In genomic region chr1:230047114-230047865, GRCh38 we compare ENCODE assay signal across 20 cellular contexts. TPM values are rescaled to one million over a fixed set of nuclear protein-coding genes. Genes with fewer than 3 reads are reported as not detected.
DNase-seq lines count a peak whose midpoint lies in the region; ATAC-seq, FAIRE-seq and TF ChIP-seq lines count a peak whose summit lies in the region.
"Had no signal": no experiment of that assay in that cellular context is flagged by ENCODE, and none has a peak within 500 bp of the region (broad histone marks: within the 10 kb centered on the region; RNA-seq: fewer than 3 reads in every experiment).

No MANE protein-coding gene starts in this region.

- no peaks in the 10 kb centered on the region for H3K9me2 ChIP-seq in SK-N-SH

- no TSS peak for BruUV-seq in A673 (replicated peaks; lab: Mats Ljungman, UMichigan)

- TF ChIP-seq EP300 in SK-N-SH (IDR thresholded peaks at IDR 0.05; ENCODE audit: borderline replicate concordance in 1 of 2, low read depth in 1 of 2, low read length in 1 of 2): no peak

- H3K4me3 ChIP-seq in A673 (ENCODE audit: low read depth, low read length, poor library complexity, severe bottlenecking) (no peak overlapping the region), astrocyte (ENCODE audit: insufficient read depth, low read depth, low read length) (no peak overlapping the region), SK-N-SH (ENCODE audit: low read depth in 2 of 2, low read length in 1 of 2) (no peak overlapping the region)
- H3K4me3 ChIP-seq: adrenal gland had no signal

- no peaks in the 10 kb centered on the region for H3K9me3 ChIP-seq in A673 (ENCODE audit: low read depth, low read length, poor library complexity, severe bottlenecking)
- no peaks in the 10 kb centered on the region for H3K9me3 ChIP-seq in astrocyte (ENCODE audit: insufficient read depth, low read depth, low read length)
- no peaks in the 10 kb centered on the region for H3K9me3 ChIP-seq in SK-N-SH
- H3K9me3 ChIP-seq: adrenal gland had no signal

- H4K20me1 ChIP-seq in astrocyte (ENCODE audit: insufficient read depth, low read length) (no peaks in the 10 kb centered on the region), SK-N-SH (ENCODE audit: insufficient read depth) (no peaks in the 10 kb centered on the region)

- H3K4me1 Mint-ChIP-seq in astrocyte (ENCODE audit: low read depth, unreplicated experiment): peaks cover 4% of the 10 kb centered on the region
- H3K4me1 Mint-ChIP-seq: activated T-helper 17 cell treated with anti-CD3 and anti-CD28 coated beads, Interleukin-2, amount 50 U/mL, for 72 hours had no signal

- H3K4me1 ChIP-seq in A673 (ENCODE audit: insufficient read depth, low read length, poor library complexity, severe bottlenecking) (peaks cover 9% of the 10 kb centered on the region), astrocyte (ENCODE audit: insufficient read depth, low read length) (no peaks in the 10 kb centered on the region), SK-N-SH (ENCODE audit: control insufficient read depth in 1 of 2, insufficient read depth in 2 of 2, low read depth in 1 of 2, low read length in 1 of 2) (no peaks in the 10 kb centered on the region; a peak in 1 of 4 replicates)
- H3K4me1 ChIP-seq: adrenal gland had no signal

- H3K4me2 ChIP-seq in astrocyte (ENCODE audit: low read length): no peak overlapping the region
- no peak overlapping the region for H3K4me2 ChIP-seq in SK-N-SH

- no peaks in the 10 kb centered on the region for H3F3A ChIP-seq in SK-N-SH (replicated peaks; ENCODE audit: insufficient read depth)

- H2AFZ ChIP-seq in astrocyte (ENCODE audit: low read depth, low read length) (no peak overlapping the region), SK-N-SH (ENCODE audit: low read depth) (no peak overlapping the region)

- ATAC-seq in HG03469 (IDR thresholded peaks at IDR 0.05; ENCODE audit: unreplicated experiment) (no peak), HG03045 (IDR thresholded peaks at IDR 0.05; ENCODE audit: unreplicated experiment) (no peak)
- ATAC-seq: activated T-helper 17 cell treated with anti-CD3 and anti-CD28 coated beads, Interleukin-2, amount 50 U/mL, for 72 hours; stimulated activated effector memory CD8-positive, alpha-beta T cell treated with anti-CD3 and anti-CD28 coated beads, Interleukin-12 subunit alpha, Interleukin-12 subunit beta, amount 100 ng/mL, for 72 hours; T-cell had no signal

- H3K79me2 ChIP-seq in astrocyte (ENCODE audit: insufficient read depth, low read length) (no peaks in the 10 kb centered on the region), SK-N-SH (ENCODE audit: insufficient read depth) (no peaks in the 10 kb centered on the region)

- POLR2A ChIA-PET in A673 (lab: Charles Lee; ENCODE audit: low non-redundant PET): no interaction called here
- POLR2A ChIA-PET in HEK293T (lab: Yijun Ruan, JAX): no interaction called here
- POLR2A ChIA-PET in SK-N-SH (lab: Yijun Ruan, JAX): no interaction called here

- TF ChIP-seq CTCF in A673 (conservative IDR thresholded peaks at IDR 0.05; ENCODE audit: low read depth, low read length) (no peak), astrocyte (IDR thresholded peaks at IDR 0.05; ENCODE audit: insufficient read depth, low read depth, low read length) (no peak), SK-N-SH (IDR thresholded peaks at IDR 0.05) (no peak)

- H3K36me3 ChIP-seq in A673 (ENCODE audit: insufficient read depth, low read length, poor library complexity, severe bottlenecking): no peaks in the 10 kb centered on the region
- no peaks in the 10 kb centered on the region for H3K36me3 ChIP-seq in astrocyte (ENCODE audit: insufficient read depth, low read length)
- H3K36me3 ChIP-seq in SK-N-SH (replicated peaks in 1 of 2; ENCODE audit: control insufficient read depth in 1 of 2, insufficient read depth in 2 of 2, low read length in 1 of 2): no peaks in the 10 kb centered on the region
- H3K36me3 ChIP-seq: adrenal gland had no signal

- no peaks in the 10 kb centered on the region for H3K36me3 Mint-ChIP-seq in astrocyte (ENCODE audit: low read depth, unreplicated experiment)
- H3K36me3 Mint-ChIP-seq: stimulated activated effector memory CD8-positive, alpha-beta T cell treated with anti-CD3 and anti-CD28 coated beads, Interleukin-12 subunit alpha, Interleukin-12 subunit beta, amount 100 ng/mL, for 72 hours; T-cell had no signal

- peaks cover 6% of the 10 kb centered on the region for H3K27me3 Mint-ChIP-seq in astrocyte (ENCODE audit: low read depth, unreplicated experiment)

- no peak overlapping the region for H3K9ac ChIP-seq in astrocyte (ENCODE audit: low read length)
- no peak overlapping the region for H3K9ac ChIP-seq in SK-N-SH

- H3K27ac ChIP-seq in A673 (ENCODE audit: low read depth, low read length, poor library complexity, severe bottlenecking) (no peak overlapping the region), astrocyte (ENCODE audit: low read depth, low read length) (no peak overlapping the region), SK-N-SH (ENCODE audit: low read depth in 2 of 2, low read length in 1 of 2) (no peak overlapping the region)
- H3K27ac ChIP-seq: adrenal gland had no signal

- DNase-seq in A673 (ENCODE audit: low spot score): peak; percentile 63
- DNase-seq in HEK293T (ENCODE audit: extremely low spot score): no peak
- DNase-seq in astrocyte (ENCODE audit: low read depth): peak; percentile 11
- peak; percentile 22 for DNase-seq in iris pigment epithelial cell (ENCODE audit: low read depth)
- DNase-seq in RKO (ENCODE audit: low spot score): no peak
- DNase-seq in SK-N-SH: no peak
- DNase-seq: activated CD8-positive, alpha-beta memory T cell treated with anti-CD3 and anti-CD28 coated beads for 24 hours; adrenal gland; cerebellar nuclear complex; GDM1; left cardiac atrium; NCI-H1930; NCI-H526; RPMI8226; T-cell had no signal

- H3K4me3 Mint-ChIP-seq in astrocyte (ENCODE audit: unreplicated experiment): no peak overlapping the region
- H3K4me3 Mint-ChIP-seq: activated T-helper 17 cell treated with anti-CD3 and anti-CD28 coated beads, Interleukin-2, amount 50 U/mL, for 72 hours; stimulated activated effector memory CD8-positive, alpha-beta T cell treated with anti-CD3 and anti-CD28 coated beads, Interleukin-12 subunit alpha, Interleukin-12 subunit beta, amount 100 ng/mL, for 72 hours; T-cell had no signal

- H3K27me3 ChIP-seq in A673 (replicated peaks; ENCODE audit: insufficient read depth, low read depth, low read length, poor library complexity): no peaks in the 10 kb centered on the region
- H3K27me3 ChIP-seq in astrocyte (ENCODE audit: insufficient read depth, low read length): peaks cover 8% of the 10 kb centered on the region
- peaks cover 7% of the 10 kb centered on the region; the same call in 1 of the 2 replicates for H3K27me3 ChIP-seq in SK-N-SH (ENCODE audit: insufficient read depth)
- H3K27me3 ChIP-seq: adrenal gland had no signal

- TF ChIP-seq RAD21 in SK-N-SH (IDR thresholded peaks at IDR 0.05; ENCODE audit: low read length): no peak

- H3K9me3 Mint-ChIP-seq in astrocyte (ENCODE audit: unreplicated experiment): peaks cover 2% of the 10 kb centered on the region
- H3K9me3 Mint-ChIP-seq: activated T-helper 17 cell treated with anti-CD3 and anti-CD28 coated beads, Interleukin-2, amount 50 U/mL, for 72 hours; stimulated activated effector memory CD8-positive, alpha-beta T cell treated with anti-CD3 and anti-CD28 coated beads, Interleukin-12 subunit alpha, Interleukin-12 subunit beta, amount 100 ng/mL, for 72 hours had no signal

- FAIRE-seq in astrocyte (lab: Jason Lieb, UNC): no peak
- FAIRE-seq: endometrium had no signal

- CTCF ChIA-PET in A673 (lab: Charles Lee): no interaction called here
- CTCF ChIA-PET in HEK293T (lab: Yijun Ruan, JAX): no interaction called here
- CTCF ChIA-PET in SK-N-SH (lab: Yijun Ruan, JAX): no interaction called here

- intact Hi-C loops in A673 (cut with micrococcal nuclease; ENCODE audit: unreplicated experiment): no loop called here

- WGBS in SK-N-SH (ENCODE audit: low lambda C conversion rate): 61% methylated on average over 10 of the region's 10 CpGs

- no peak overlapping the region for H3K27ac Mint-ChIP-seq in astrocyte (ENCODE audit: unreplicated experiment)
- H3K27ac Mint-ChIP-seq: activated T-helper 17 cell treated with anti-CD3 and anti-CD28 coated beads, Interleukin-2, amount 50 U/mL, for 72 hours; stimulated activated effector memory CD8-positive, alpha-beta T cell treated with anti-CD3 and anti-CD28 coated beads, Interleukin-12 subunit alpha, Interleukin-12 subunit beta, amount 100 ng/mL, for 72 hours; T-cell had no signal

TF ChIP-seq in HEK293T, 16 proteins besides CTCF, POLR2A, EP300 and RAD21:
- TF ChIP-seq PKNOX1 (IDR thresholded peaks at IDR 0.05): peak; percentile 14; the same call in 1 of the 2 replicates
- no peak for TF ChIP-seq HDGF (IDR thresholded peaks at IDR 0.05; ENCODE audit: borderline replicate concordance)

TF ChIP-seq in SK-N-SH, 30 proteins besides CTCF, POLR2A, EP300 and RAD21:
- no peak for TF ChIP-seq RFX5 (IDR thresholded peaks at IDR 0.05; ENCODE audit: low read length)
- TF ChIP-seq RCOR1 (IDR thresholded peaks at IDR 0.05; ENCODE audit: low read length): no peak
- no peak for TF ChIP-seq TAF1 (IDR thresholded peaks at IDR 0.05; ENCODE audit: borderline replicate concordance, low read depth, low read length)
- no peak for TF ChIP-seq TCF12 (IDR thresholded peaks at IDR 0.05)
- no peak for TF ChIP-seq MEF2A (IDR thresholded peaks at IDR 0.05; ENCODE audit: borderline replicate concordance, low read depth)
- no peak for TF ChIP-seq RXRA (IDR thresholded peaks at IDR 0.05; ENCODE audit: borderline replicate concordance, low read depth)
- TF ChIP-seq ELF1 (IDR thresholded peaks at IDR 0.05): no peak
- no peak for TF ChIP-seq GATA2 (CRISPR knock-in tag; IDR thresholded peaks at IDR 0.05)

RNA-seq across cellular contexts. Expression of gene GALNT2, which starts 19.7 kb away (rescaled TPM):
- total RNA-seq in A673 (2021): 80.5 and 94.6 TPM in 2 replicates
- total RNA-seq in astrocyte: 507 and 634 TPM in 2 replicates
- polyA plus RNA-seq in SK-N-SH (2012; rRNA removed): 99.8 and 118 TPM in 2 replicates
- polyA plus RNA-seq in SK-N-SH (2012; cell fraction: cytosol; rRNA removed): 81.8 and 111 TPM in 2 replicates
- 93.4 and 117 TPM in 2 replicates for polyA plus RNA-seq in SK-N-SH (2012; cell fraction: nucleus; rRNA removed)

Comparison
In these comparisons a context has a peak if more than half of its experiments do, and no peak if none do; other contexts are left out.
1. DNase-seq: peak in A673 (single experiment), astrocyte (single experiment) and iris pigment epithelial cell (single experiment); none in HEK293T (single experiment), RKO (single experiment) and SK-N-SH (single experiment).